In the genomic region with DNA sequence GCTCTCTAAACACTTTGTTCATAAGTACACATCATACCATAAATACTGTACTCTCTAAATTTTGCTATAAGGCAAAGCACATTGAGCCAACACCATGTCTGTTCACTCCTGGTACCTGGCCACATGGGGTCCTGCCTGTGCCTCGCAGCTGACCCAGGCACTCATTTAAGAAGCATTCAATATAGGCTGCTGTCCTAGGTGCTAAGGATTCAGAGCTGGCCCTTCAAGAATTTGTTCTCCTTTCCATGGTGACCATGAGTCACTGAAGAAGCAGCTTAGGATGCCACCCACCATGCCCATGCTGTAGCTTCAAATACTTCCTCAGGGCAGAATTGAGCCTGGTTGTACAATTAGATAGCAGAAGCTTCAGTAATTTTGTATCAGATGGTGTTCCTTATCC, we compare ENCODE assay signal across 13 cellular contexts. TPM values are rescaled to one million over a fixed set of nuclear protein-coding genes. Genes with fewer than 3 reads are reported as not detected.
DNase-seq lines count a peak whose midpoint lies in the region; ATAC-seq and TF ChIP-seq lines count a peak whose summit lies in the region.
"Had no signal": no experiment of that assay in that cellular context is flagged by ENCODE, and none has a peak within 500 bp of the region (broad histone marks: within the 10 kb centered on the region; RNA-seq: fewer than 3 reads in every experiment).

No MANE protein-coding gene starts in this region.

- H3K27ac Mint-ChIP-seq in activated naive CD8-positive, alpha-beta T cell treated with anti-CD3 and anti-CD28 coated beads, Interleukin-2, amount 50 U/mL, for 24 hours: peak overlapping the region; percentile 16
- H3K27ac Mint-ChIP-seq: brain had no signal

- no peak for TF ChIP-seq CTCF in tibial nerve (IDR thresholded peaks at IDR 0.05)

- H3K4me1 Mint-ChIP-seq in activated naive CD8-positive, alpha-beta T cell treated with anti-CD3 and anti-CD28 coated beads, Interleukin-2, amount 50 U/mL, for 24 hours: peaks cover 6% of the 10 kb centered on the region

- H3K27ac ChIP-seq in tibial nerve: no peak overlapping the region
- H3K27ac ChIP-seq: C4-2B, psoas muscle had no signal

- WGBS in tibial nerve, 2 donors: 60 to 67% methylated on average over 1 of the region's 1 CpG

- no peaks in the 10 kb centered on the region for H3K9me3 ChIP-seq in tibial nerve
- H3K9me3 ChIP-seq: psoas muscle had no signal

- H3K27me3 Mint-ChIP-seq in activated naive CD8-positive, alpha-beta T cell treated with anti-CD3 and anti-CD28 coated beads, Interleukin-2, amount 50 U/mL, for 24 hours: no peaks in the 10 kb centered on the region
- H3K27me3 Mint-ChIP-seq: brain had no signal

- TF ChIP-seq EP300 in tibial nerve (IDR thresholded peaks at IDR 0.05): no peak

- no peaks in the 10 kb centered on the region for H3K36me3 ChIP-seq in tibial nerve

- no peaks in the 10 kb centered on the region for H3K9me3 Mint-ChIP-seq in activated naive CD8-positive, alpha-beta T cell treated with anti-CD3 and anti-CD28 coated beads, Interleukin-2, amount 50 U/mL, for 24 hours
- H3K9me3 Mint-ChIP-seq: brain had no signal

- ATAC-seq in activated naive CD8-positive, alpha-beta T cell treated with anti-CD3 and anti-CD28 coated beads, Interleukin-2, amount 50 U/mL, for 24 hours: no peak
- no peak for ATAC-seq in GM19463 (IDR thresholded peaks at IDR 0.05; ENCODE audit: unreplicated experiment)
- ATAC-seq: left ventricle myocardium superior, psoas muscle had no signal

- H3K4me3 ChIP-seq in tibial nerve: no peak overlapping the region
- H3K4me3 ChIP-seq: psoas muscle had no signal

- peaks cover 5% of the 10 kb centered on the region for H3K36me3 Mint-ChIP-seq in activated naive CD8-positive, alpha-beta T cell treated with anti-CD3 and anti-CD28 coated beads, Interleukin-2, amount 50 U/mL, for 24 hours (ENCODE audit: low read depth)

- DNase-seq in AG08396 (ENCODE audit: low spot score) (peak; percentile 21), KBM-7 (peak; percentile 7), iPS-NIHi11 (ENCODE audit: low spot score) (peak; percentile 55), tibial nerve (ENCODE audit: low spot score in 2 of 2) (no peak), mesenteric fat pad (ENCODE audit: low spot score) (no peak), NCI-H345 (lab: John Stamatoyannopoulos, UW) (no peak)
- no peak for DNase-seq in activated naive CD8-positive, alpha-beta T cell treated with anti-CD3 and anti-CD28 coated beads, Interleukin-2, amount 50 U/mL, for 24 hours
- DNase-seq: left ventricle myocardium superior, NCI-H1694, psoas muscle had no signal

- no peaks in the 10 kb centered on the region for H3K27me3 ChIP-seq in tibial nerve

- TF ChIP-seq POLR2A in tibial nerve (IDR thresholded peaks at IDR 0.05): no peak

- no peak overlapping the region for H3K4me3 Mint-ChIP-seq in activated naive CD8-positive, alpha-beta T cell treated with anti-CD3 and anti-CD28 coated beads, Interleukin-2, amount 50 U/mL, for 24 hours
- H3K4me3 Mint-ChIP-seq: brain had no signal

- peaks cover 0 to 9% (median 0%) of the 10 kb centered on the region in 4 donors for H3K4me1 ChIP-seq in tibial nerve

- in situ Hi-C loops in KBM-7 (cut with MboI; ENCODE audit: low pct_unique_long_range_greater_than_20kb, low sequenced_read_pairs): loop anchor here (25.0 kb wide), 1 partner anchor 248 kb away; no protein-coding TSS in a partner anchor

RNA-seq across cellular contexts. Expression of gene PLCXD2, which starts 39.8 kb away (rescaled TPM):
- total RNA-seq in tibial nerve (under 1 TPM; 0.20 to 0.66 (median 0.36) TPM), mesenteric fat pad (0.64 TPM)

Comparison
In these comparisons a context has a peak if more than half of its experiments do, and no peak if none do; other contexts are left out.
1. DNase-seq: peak in AG08396 (single experiment), KBM-7 (single experiment) and iPS-NIHi11 (single experiment); none in activated naive CD8-positive, alpha-beta T cell treated with anti-CD3 and anti-CD28 coated beads, Interleukin-2, amount 50 U/mL, for 24 hours (single experiment), tibial nerve (0 of 2), mesenteric fat pad (single experiment) and NCI-H345 (single experiment).